Comparison of ENCODE assay signal across 2 cellular contexts in genomic region chr12:116339800-116340371, GRCh38.
A peak's percentile ranks its signal among the peaks of the same experiment; 100 is the strongest.
TF ChIP-seq lines count a peak whose summit lies in the region.

No MANE protein-coding gene starts in this region.

TF ChIP-seq in HEK293, 187 proteins besides CTCF, POLR2A, EP300 and RAD21 (continued from another document):
- TF ChIP-seq ZNF692 (tag by site-specific recombination; IDR thresholded peaks at IDR 0.05) = no peak
- TF ChIP-seq, protein P1, sequence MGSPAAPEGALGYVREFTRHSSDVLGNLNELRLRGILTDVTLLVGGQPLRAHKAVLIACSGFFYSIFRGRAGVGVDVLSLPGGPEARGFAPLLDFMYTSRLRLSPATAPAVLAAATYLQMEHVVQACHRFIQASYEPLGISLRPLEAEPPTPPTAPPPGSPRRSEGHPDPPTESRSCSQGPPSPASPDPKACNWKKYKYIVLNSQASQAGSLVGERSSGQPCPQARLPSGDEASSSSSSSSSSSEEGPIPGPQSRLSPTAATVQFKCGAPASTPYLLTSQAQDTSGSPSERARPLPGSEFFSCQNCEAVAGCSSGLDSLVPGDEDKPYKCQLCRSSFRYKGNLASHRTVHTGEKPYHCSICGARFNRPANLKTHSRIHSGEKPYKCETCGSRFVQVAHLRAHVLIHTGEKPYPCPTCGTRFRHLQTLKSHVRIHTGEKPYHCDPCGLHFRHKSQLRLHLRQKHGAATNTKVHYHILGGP (tag by site-specific recombination; IDR thresholded peaks at IDR 0.05) = peak; percentile 45; the same call in 1 of the 2 replicates

TF ChIP-seq in GM12878, 131 proteins besides CTCF, POLR2A, EP300 and RAD21 (continued from another document):
- TF ChIP-seq, protein P2, sequence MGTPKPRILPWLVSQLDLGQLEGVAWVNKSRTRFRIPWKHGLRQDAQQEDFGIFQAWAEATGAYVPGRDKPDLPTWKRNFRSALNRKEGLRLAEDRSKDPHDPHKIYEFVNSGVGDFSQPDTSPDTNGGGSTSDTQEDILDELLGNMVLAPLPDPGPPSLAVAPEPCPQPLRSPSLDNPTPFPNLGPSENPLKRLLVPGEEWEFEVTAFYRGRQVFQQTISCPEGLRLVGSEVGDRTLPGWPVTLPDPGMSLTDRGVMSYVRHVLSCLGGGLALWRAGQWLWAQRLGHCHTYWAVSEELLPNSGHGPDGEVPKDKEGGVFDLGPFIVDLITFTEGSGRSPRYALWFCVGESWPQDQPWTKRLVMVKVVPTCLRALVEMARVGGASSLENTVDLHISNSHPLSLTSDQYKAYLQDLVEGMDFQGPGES (IDR thresholded peaks at IDR 0.05) = no peak
